In the genomic region with DNA sequence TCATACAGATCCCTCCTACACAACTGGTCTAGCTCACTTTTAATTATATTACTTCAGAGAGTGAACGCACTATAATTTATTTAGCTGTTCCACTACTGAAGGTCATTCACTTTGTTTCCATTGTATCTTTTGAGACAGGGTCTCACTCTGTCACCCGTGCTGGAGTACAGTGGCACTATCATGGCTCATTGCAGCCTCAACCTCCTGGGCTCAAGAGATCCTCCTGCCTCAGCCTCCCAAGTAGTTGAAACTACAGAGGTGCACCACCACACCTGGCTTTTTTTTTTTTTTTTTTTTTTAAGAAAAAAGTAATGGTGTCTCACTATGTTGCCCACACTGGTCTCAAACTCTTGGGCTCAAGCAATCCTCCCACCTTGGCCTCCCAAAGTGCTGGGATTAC, we compare ENCODE assay signal across 16 cellular contexts. TPM values are rescaled to one million over a fixed set of nuclear protein-coding genes. Genes with fewer than 3 reads are reported as not detected.
DNase-seq lines count a peak whose midpoint lies in the region; ATAC-seq, FAIRE-seq and TF ChIP-seq lines count a peak whose summit lies in the region.
"Had no signal": no experiment of that assay in that cellular context is flagged by ENCODE, and none has a peak within 500 bp of the region (broad histone marks: within the 10 kb centered on the region; RNA-seq: fewer than 3 reads in every experiment).

No MANE protein-coding gene starts in this region.

- no peak overlapping the region for H3K4me3 ChIP-seq in HepG2 (replicated peaks in 1 of 3; ENCODE audit: insufficient read depth in 1 of 3, low read depth in 2 of 3, low read length in 3 of 3)
- no peak overlapping the region for H3K4me3 ChIP-seq in right lobe of liver
- H3K4me3 ChIP-seq: Peyer's patch had no signal

- H3K9me3 Mint-ChIP-seq in effector memory CD8-positive, alpha-beta T cell, result no peaks in the 10 kb centered on the region
- H3K9me3 Mint-ChIP-seq in MCF 10A (ENCODE audit: unreplicated experiment), result no peaks in the 10 kb centered on the region
- H3K9me3 Mint-ChIP-seq: IgD-negative memory B cell had no signal

- BruUV-seq in HepG2 (replicated peaks; lab: Mats Ljungman, UMichigan), result no TSS peak
- BruUV-seq in MCF 10A (replicated peaks; lab: Mats Ljungman, UMichigan), result no TSS peak

- TF ChIP-seq RAD21 in HepG2 (CRISPR knock-in tag; IDR thresholded peaks at IDR 0.05), result no peak

- TF ChIP-seq POLR2A in HepG2 (IDR thresholded peaks at IDR 0.05; ENCODE audit: insufficient read depth in 1 of 2, low read depth in 2 of 2, low read length in 2 of 2) (no peak), right lobe of liver (IDR thresholded peaks at IDR 0.05) (no peak)

- H3K79me2 ChIP-seq in HepG2 (ENCODE audit: insufficient read depth, low read length), result peaks cover 36% of the 10 kb centered on the region

- H3K27ac ChIP-seq in HepG2 (ENCODE audit: extremely low read length, insufficient read depth, low read length) (no peak overlapping the region), right lobe of liver (no peak overlapping the region)

- no peak overlapping the region for H3K4me2 ChIP-seq in HepG2 (ENCODE audit: low read depth, low read length)

- no peak for FAIRE-seq in HepG2 (lab: Jason Lieb, UNC)
- FAIRE-seq: GM18507 had no signal

- no peak for DNase-seq in HepG2 (ENCODE audit: low spot score)
- no peak for DNase-seq in right lobe of liver
- peak; percentile 13 for DNase-seq in SK-N-DZ (ENCODE audit: low spot score)
- no peak for DNase-seq in effector memory CD8-positive, alpha-beta T cell
- DNase-seq in NCI-H2107 treated with DMSO at 0.1 percent for 48 hours (lab: John Stamatoyannopoulos, UW; ENCODE audit: unreplicated experiment), result no peak
- no peak for DNase-seq in T-helper 2 cell
- DNase-seq in MCF 10A (ENCODE audit: unreplicated experiment), result no peak
- DNase-seq: BE2C, NCI-H1436, NCI-H2029 treated with DMSO at 0.1 percent for 48 hours, NCI-H524, Peyer's patch, SHP77 had no signal

- H3K27me3 Mint-ChIP-seq in effector memory CD8-positive, alpha-beta T cell, result no peaks in the 10 kb centered on the region
- no peaks in the 10 kb centered on the region for H3K27me3 Mint-ChIP-seq in MCF 10A (ENCODE audit: insufficient read depth, unreplicated experiment)
- H3K27me3 Mint-ChIP-seq: IgD-negative memory B cell had no signal

- H2AFZ ChIP-seq in HepG2 (ENCODE audit: low read length), result no peak overlapping the region

- peaks cover 57 to 82% of the 10 kb centered on the region in 2 donors for H3K4me1 Mint-ChIP-seq in effector memory CD8-positive, alpha-beta T cell (ENCODE audit: low read depth in 2 of 2)
- H3K4me1 Mint-ChIP-seq in MCF 10A (ENCODE audit: insufficient read depth, unreplicated experiment), result no peaks in the 10 kb centered on the region

- H3K9ac ChIP-seq in HepG2 (ENCODE audit: insufficient read depth, low read depth, low read length), result no peak overlapping the region

- peaks cover 11% of the 10 kb centered on the region for H3K36me3 Mint-ChIP-seq in effector memory CD8-positive, alpha-beta T cell (ENCODE audit: insufficient read depth)
- H3K36me3 Mint-ChIP-seq in MCF 10A (ENCODE audit: insufficient read depth, unreplicated experiment), result peaks cover 6% of the 10 kb centered on the region

- H3K4me1 ChIP-seq in HepG2 (ENCODE audit: insufficient read depth, low read length) (peaks cover 65% of the 10 kb centered on the region), right lobe of liver (no peaks in the 10 kb centered on the region)

- H3K4me3 Mint-ChIP-seq in effector memory CD8-positive, alpha-beta T cell, result peak overlapping the region; percentile 31 to 80
- no peak overlapping the region for H3K4me3 Mint-ChIP-seq in MCF 10A (ENCODE audit: unreplicated experiment)

- in situ Hi-C loops in HepG2 (cut with HindIII; ENCODE audit: extremely low pct_ligation_motif_present, low pct_unique_long_range_greater_than_20kb), result no loop called here

- TF ChIP-seq CTCF in HepG2 (CRISPR knock-in tag; IDR thresholded peaks at IDR 0.05) (no peak), right lobe of liver (IDR thresholded peaks at IDR 0.05) (no peak), MCF 10A (IDR thresholded peaks at IDR 0.05; ENCODE audit: unreplicated experiment) (no peak)

- CTCF ChIA-PET in HepG2 (lab: Yijun Ruan, JAX; ENCODE audit: low intra/inter-chr PET ratio, low total read pairs) (no interaction called here), MCF 10A (lab: Yijun Ruan, JAX) (no interaction called here)

- WGBS in HepG2 (ENCODE audit: low lambda C conversion rate), result 91% methylated on average over 2 of the region's 2 CpGs
- WGBS in right lobe of liver (ENCODE audit: insufficient coverage, low coverage, low lambda C conversion rate, missing lambda C conversion rate), result 94% methylated on average over 2 of the region's 2 CpGs

- H3K27ac Mint-ChIP-seq in effector memory CD8-positive, alpha-beta T cell, result peak overlapping the region in 1 of 2 donors; percentile 78
- no peak overlapping the region for H3K27ac Mint-ChIP-seq in MCF 10A (ENCODE audit: low read depth, unreplicated experiment)

- intact Hi-C loops in HepG2 (cut with micrococcal nuclease; ENCODE audit: unreplicated experiment), result loop anchor here (10.0 kb wide), 1 partner anchor 49 kb away; the partner anchor contains the start of gene PIP4K2A
- intact Hi-C loops in right lobe of liver (cut with DNase I), result no loop called here
- intact Hi-C loops in MCF 10A (cut with micrococcal nuclease), result no loop called here

- 0 out of 2 replicates have a peak, but pooled peaks cover 4% of the 10 kb centered on the region for H4K20me1 ChIP-seq in HepG2 (ENCODE audit: insufficient read depth, low read length)

- POLR2A ChIA-PET in HepG2 (lab: Yijun Ruan, JAX), result no interaction called here
- POLR2A ChIA-PET in MCF 10A (lab: Yijun Ruan, JAX), result no interaction called here

- ATAC-seq in HepG2 (no peak), right lobe of liver (no peak)
- no peak for ATAC-seq in effector memory CD8-positive, alpha-beta T cell (replicated peaks)
- ATAC-seq: HCT116 had no signal

- H3K9me3 ChIP-seq in HepG2 (ENCODE audit: low read length) (no peaks in the 10 kb centered on the region), right lobe of liver (no peaks in the 10 kb centered on the region)
- H3K9me3 ChIP-seq: BE2C, Peyer's patch had no signal

- H3K27me3 ChIP-seq in HepG2 (ENCODE audit: control insufficient read depth in 1 of 2, insufficient read depth in 2 of 2, low read length in 2 of 2), result no peaks in the 10 kb centered on the region
- H3K27me3 ChIP-seq in right lobe of liver, result no peaks in the 10 kb centered on the region
- H3K27me3 ChIP-seq: BE2C, Peyer's patch had no signal

- no peak for TF ChIP-seq EP300 in HepG2 (IDR thresholded peaks at IDR 0.05; ENCODE audit: low read depth in 2 of 2, low read length in 2 of 2)
- TF ChIP-seq EP300 in HepG2 (CRISPR knock-in tag; IDR thresholded peaks at IDR 0.05; ENCODE audit: borderline replicate concordance), result no peak

- H3K36me3 ChIP-seq in HepG2 (replicated peaks in 1 of 2; ENCODE audit: control insufficient read depth in 1 of 2, insufficient read depth in 2 of 2, low read length in 2 of 2), result no peaks in the 10 kb centered on the region
- no peaks in the 10 kb centered on the region for H3K36me3 ChIP-seq in right lobe of liver
- H3K36me3 ChIP-seq: BE2C, Peyer's patch had no signal

TF ChIP-seq in HepG2, 621 proteins besides CTCF, POLR2A, EP300 and RAD21:
- TF ChIP-seq, protein P1, sequence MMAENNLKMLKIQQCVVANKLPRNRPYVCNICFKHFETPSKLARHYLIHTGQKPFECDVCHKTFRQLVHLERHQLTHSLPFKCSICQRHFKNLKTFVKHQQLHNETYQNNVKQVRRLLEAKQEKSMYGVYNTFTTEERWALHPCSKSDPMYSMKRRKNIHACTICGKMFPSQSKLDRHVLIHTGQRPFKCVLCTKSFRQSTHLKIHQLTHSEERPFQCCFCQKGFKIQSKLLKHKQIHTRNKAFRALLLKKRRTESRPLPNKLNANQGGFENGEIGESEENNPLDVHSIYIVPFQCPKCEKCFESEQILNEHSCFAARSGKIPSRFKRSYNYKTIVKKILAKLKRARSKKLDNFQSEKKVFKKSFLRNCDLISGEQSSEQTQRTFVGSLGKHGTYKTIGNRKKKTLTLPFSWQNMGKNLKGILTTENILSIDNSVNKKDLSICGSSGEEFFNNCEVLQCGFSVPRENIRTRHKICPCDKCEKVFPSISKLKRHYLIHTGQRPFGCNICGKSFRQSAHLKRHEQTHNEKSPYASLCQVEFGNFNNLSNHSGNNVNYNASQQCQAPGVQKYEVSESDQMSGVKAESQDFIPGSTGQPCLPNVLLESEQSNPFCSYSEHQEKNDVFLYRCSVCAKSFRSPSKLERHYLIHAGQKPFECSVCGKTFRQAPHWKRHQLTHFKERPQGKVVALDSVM (CRISPR knock-in tag; IDR thresholded peaks at IDR 0.05), result peak; percentile 56
- no peak for TF ChIP-seq MED1 (CRISPR knock-in tag; IDR thresholded peaks at IDR 0.05)

RNA-seq across cellular contexts. Expression of gene PIP4K2A, which starts 49.0 kb away (rescaled TPM):
- total RNA-seq in HepG2 (2016; rRNA removed; fragmentation: Illumina TruSeq; extraction: Trizol) (22.6 and 25.7 TPM in 2 replicates), right lobe of liver (10 to 100 TPM in 5 of 6 experiments, 1 to 10 TPM in 1; 8.1 to 27.6 (median 12.0) TPM), MCF 10A (2022) (24.2 and 27.5 TPM in 2 replicates)
- total RNA-seq in HepG2 (2016; cell fraction: cytosol; rRNA removed; fragmentation: Illumina TruSeq; extraction: Trizol; ENCODE audit: low read depth), result 6.1 and 10.2 TPM in 2 replicates
- 20.3 and 22.2 TPM in 2 replicates for total RNA-seq in HepG2 (2016; cell fraction: insoluble cytoplasmic fraction; rRNA removed; fragmentation: Illumina TruSeq; extraction: Trizol)
- total RNA-seq in HepG2 (2016; cell fraction: membrane; rRNA removed; fragmentation: Illumina TruSeq; extraction: Trizol), result 24.0 and 27.4 TPM in 2 replicates
- 11.6 and 11.8 TPM in 2 replicates for total RNA-seq in HepG2 (2016; cell fraction: nucleus; rRNA removed; fragmentation: Illumina TruSeq; extraction: Trizol)
- 7.1 and 9.1 TPM in 2 replicates for polyA plus RNA-seq in HepG2 (2011; rRNA removed)
- 5.3 and 6.6 TPM in 2 replicates for polyA plus RNA-seq in HepG2 (2011; cell fraction: cytosol; rRNA removed)
- polyA plus RNA-seq in HepG2 (2011; cell fraction: nucleus; rRNA removed), result 2.9 and 4.2 TPM in 2 replicates
- polyA plus RNA-seq in HepG2 (2012), result 5.0 and 6.5 TPM in 2 replicates
- polyA plus RNA-seq in HepG2 (2016; cell fraction: cytosol; fragmentation: Illumina TruSeq; extraction: Trizol; ENCODE audit: low read depth), result 5.4 and 7.9 TPM in 2 replicates
- 25.0 and 34.3 TPM in 2 replicates for polyA plus RNA-seq in HepG2 (2016; cell fraction: insoluble cytoplasmic fraction; fragmentation: Illumina TruSeq; extraction: Trizol; ENCODE audit: low read depth)
- polyA plus RNA-seq in HepG2 (2016; cell fraction: membrane; fragmentation: Illumina TruSeq; extraction: Trizol; ENCODE audit: low read depth), result 18.1 and 20.5 TPM in 2 replicates
- polyA plus RNA-seq in HepG2 (2016; cell fraction: nucleus; fragmentation: Illumina TruSeq; extraction: Trizol; ENCODE audit: insufficient read depth, low read depth), result 13.7 and 14.2 TPM in 2 replicates
- polyA minus RNA-seq in HepG2 (2011; rRNA and poly(A)+ RNA removed; ENCODE audit: low replicate concordance), result 6.7 and 9.6 TPM in 2 replicates
- 11.4 and 13.8 TPM in 2 replicates for polyA minus RNA-seq in HepG2 (2011; cell fraction: cytosol; rRNA and poly(A)+ RNA removed)
- polyA minus RNA-seq in HepG2 (2011; cell fraction: nucleus; rRNA and poly(A)+ RNA removed), result 19.6 and 21.5 TPM in 2 replicates
- polyA plus RNA-seq in SK-N-DZ (2014; cell fraction: cytosol; rRNA removed), result 11.1 and 12.2 TPM in 2 replicates
- 7.3 and 8.2 TPM in 2 replicates for polyA plus RNA-seq in SK-N-DZ (2014; cell fraction: nucleus; rRNA removed)
